16 cellular contexts compared by ENCODE assay signal in genomic region chr14:96201965-96202364, GRCh38. TPM values are rescaled to one million over a fixed set of nuclear protein-coding genes. Genes with fewer than 3 reads are reported as not detected.
A peak's percentile ranks its signal among the peaks of the same experiment; 100 is the strongest.
DNase-seq lines count a peak whose midpoint lies in the region; ATAC-seq, FAIRE-seq and TF ChIP-seq lines count a peak whose summit lies in the region.
"Had no signal": no experiment of that assay in that cellular context is flagged by ENCODE, and none has a peak within 500 bp of the region (broad histone marks: within the 10 kb centered on the region; RNA-seq: fewer than 3 reads in every experiment).

No MANE protein-coding gene starts in this region.

- H3K27ac Mint-ChIP-seq in neural crest cell (ENCODE audit: unreplicated experiment) = no peak overlapping the region
- H3K27ac Mint-ChIP-seq: CD14-positive monocyte; CD8-positive, alpha-beta T cell had no signal

- H3K27me3 ChIP-seq in H7 (ENCODE audit: control insufficient read depth, insufficient read depth, low read length) = peaks cover 12% of the 10 kb centered on the region; the same call in 1 of the 2 replicates
- H3K27me3 ChIP-seq in vagina = no peaks in the 10 kb centered on the region

- H3K9ac ChIP-seq in kidney (ENCODE audit: low read length in 2 of 2) = no peak overlapping the region

- H3K4me1 ChIP-seq in kidney (ENCODE audit: control insufficient read depth in 1 of 2, insufficient read depth in 1 of 2, low read depth in 1 of 2, low read length in 2 of 2) (peaks cover 7 to 16% of the 10 kb centered on the region in 2 donors), vagina (peaks cover 32% of the 10 kb centered on the region)

- peaks cover 12% of the 10 kb centered on the region for H3K4me1 Mint-ChIP-seq in neural crest cell

- FAIRE-seq in kidney (lab: Jason Lieb, UNC) = no peak
- FAIRE-seq: A204.1, H1 had no signal

- TF ChIP-seq CTCF in kidney (IDR thresholded peaks at IDR 0.05; ENCODE audit: borderline replicate concordance, extremely low read depth, insufficient read depth) (no peak), neural crest cell (conservative IDR thresholded peaks at IDR 0.05) (no peak), vagina (IDR thresholded peaks at IDR 0.05) (no peak)

- H3K9me3 ChIP-seq in kidney (ENCODE audit: control insufficient read depth in 1 of 2, low read length in 2 of 2) = no peaks in the 10 kb centered on the region
- no peaks in the 10 kb centered on the region for H3K9me3 ChIP-seq in vagina

- no peaks in the 10 kb centered on the region for H3K36me3 ChIP-seq in H7 (replicated peaks; ENCODE audit: control insufficient read depth, insufficient read depth, low read length)
- H3K36me3 ChIP-seq in kidney (ENCODE audit: control insufficient read depth in 1 of 2, insufficient read depth in 2 of 2, low read length in 2 of 2) = no peaks in the 10 kb centered on the region
- H3K36me3 ChIP-seq in vagina = no peaks in the 10 kb centered on the region

- H3K9me3 Mint-ChIP-seq in neural crest cell = no peaks in the 10 kb centered on the region
- H3K9me3 Mint-ChIP-seq: CD8-positive, alpha-beta T cell had no signal

- DNase-seq in H7 (peak; percentile 41), kidney (peak; percentile 39), neural crest cell (ENCODE audit: low read depth, low spot score) (no peak), vagina (ENCODE audit: extremely low spot score in 2 of 2) (no peak), NCI-H2227 treated with DMSO at 0.1 percent for 48 hours (lab: John Stamatoyannopoulos, UW) (no peak), left cardiac atrium (no peak), NCI-H2081 (lab: John Stamatoyannopoulos, UW) (no peak)
- DNase-seq: CD8-positive, alpha-beta T cell; COR-L47; DND-41; GF-D8; HCEC 1CT had no signal

- no peak for TF ChIP-seq POLR2A in vagina (IDR thresholded peaks at IDR 0.05)

- intact Hi-C loops in kidney (cut with DNase I) (no loop called here), vagina (cut with DNase I) (no loop called here), left cardiac atrium (cut with DNase I) (no loop called here)

- H3K4me3 Mint-ChIP-seq in neural crest cell = peak overlapping the region; percentile 73
- H3K4me3 Mint-ChIP-seq: CD8-positive, alpha-beta T cell had no signal

- H3K27ac ChIP-seq in kidney (ENCODE audit: low read depth in 2 of 2, low read length in 2 of 2) (no peak overlapping the region), vagina (peak overlapping the region; percentile 15)

- H3K27me3 Mint-ChIP-seq in neural crest cell (ENCODE audit: low read depth) = peaks cover 23% of the 10 kb centered on the region

- no peak for ATAC-seq in left cardiac atrium
- ATAC-seq: CD8-positive, alpha-beta T cell had no signal

- H3K4me3 ChIP-seq in H7 (ENCODE audit: insufficient read depth, low read depth, low read length) = no peak overlapping the region
- H3K4me3 ChIP-seq in kidney (ENCODE audit: low read length in 2 of 2) = no peak overlapping the region
- no peak overlapping the region for H3K4me3 ChIP-seq in vagina

- H3K36me3 Mint-ChIP-seq in neural crest cell (ENCODE audit: low read depth) = no peaks in the 10 kb centered on the region
- H3K36me3 Mint-ChIP-seq: CD14-positive monocyte; CD8-positive, alpha-beta T cell had no signal

RNA-seq across cellular contexts. Expression of gene BDKRB2, which starts 2.7 kb away (rescaled TPM):
- total RNA-seq in H7 (2014; rRNA removed; shearing (Covaris generic)) = 1.3 and 3.0 TPM in 2 replicates
- total RNA-seq in kidney (16.1 TPM), neural crest cell (0.09 and 0.18 TPM in 2 replicates), vagina (23.3 TPM), left cardiac atrium (1 to 10 TPM; 2.0 to 5.4 TPM)
- polyA plus RNA-seq in kidney (ENCODE audit: insufficient read depth, low read depth, low replicate concordance) = 7.4 TPM
- total RNA-seq: CD8-positive, alpha-beta T cell had no signal
- polyA plus RNA-seq: CD14-positive monocyte had no signal

RNA-seq across cellular contexts. Expression of gene BDKRB1, which starts 54.0 kb away (rescaled TPM):
- 0.41 and 1.4 TPM in 2 replicates for total RNA-seq in H7 (2014; rRNA removed; shearing (Covaris generic))
- total RNA-seq in kidney (1.2 TPM), neural crest cell (not detected in 2 replicates), vagina (2.5 TPM), left cardiac atrium (1 to 10 TPM in 1 of 2 donors, under 1 TPM in 1; 0.21 to 1.0 TPM)
- 1.5 TPM for polyA plus RNA-seq in kidney (ENCODE audit: insufficient read depth, low read depth, low replicate concordance)
- total RNA-seq: CD8-positive, alpha-beta T cell; H1; HT-29 had no signal
- polyA plus RNA-seq: CD14-positive monocyte had no signal

Comparison
In these comparisons a context has a peak if more than half of its experiments do, and no peak if none do; other contexts are left out.
1. DNase-seq: peak in H7 (single experiment) and kidney (single experiment); none in neural crest cell (single experiment), vagina (0 of 2), NCI-H2227 treated with DMSO at 0.1 percent for 48 hours (single experiment), left cardiac atrium (single experiment) and NCI-H2081 (0 of 2).